In genomic region chr20:64064145-64064698, GRCh38 we compare ENCODE assay signal across 8 cellular contexts. TPM values are rescaled to one million over a fixed set of nuclear protein-coding genes. Genes with fewer than 3 reads are reported as not detected.
DNase-seq lines count a peak whose midpoint lies in the region; ATAC-seq and TF ChIP-seq lines count a peak whose summit lies in the region.

No MANE protein-coding gene starts in this region.

- intact Hi-C loops in breast epithelium (cut with DNase I; ENCODE audit: low total_unique reads), result no loop called here

- peak overlapping the region; percentile 79 to 94 (median 90) for H3K4me3 Mint-ChIP-seq in naive B cell

- H3K4me3 ChIP-seq in breast epithelium, result peak overlapping the region; percentile 89 to 100 (median 92)

- H3K9me3 ChIP-seq in breast epithelium, result no peaks in the 10 kb centered on the region

- H3K27me3 ChIP-seq in breast epithelium, result no peaks in the 10 kb centered on the region

- peak overlapping the region; percentile 84 to 93 for H3K27ac ChIP-seq in breast epithelium

- no peak for TF ChIP-seq RAD21 in Ishikawa (IDR thresholded peaks at IDR 0.05; ENCODE audit: low read depth)

- H3K27ac Mint-ChIP-seq in naive B cell, result peak overlapping the region in 4 of 6 donors; percentile 51 to 89 (median 80)

- H3K9me3 Mint-ChIP-seq in naive B cell, result no peaks in the 10 kb centered on the region

- no peaks in the 10 kb centered on the region for H3K36me3 ChIP-seq in breast epithelium

- H3K36me3 Mint-ChIP-seq in naive B cell, result no peaks in the 10 kb centered on the region

- ATAC-seq in naive B cell (ENCODE audit: low read depth in 2 of 2) (no peak), HG03565 (IDR thresholded peaks at IDR 0.05; ENCODE audit: unreplicated experiment) (no peak), HG02642 (IDR thresholded peaks at IDR 0.05; ENCODE audit: poor library complexity, unreplicated experiment) (no peak), HG03095 (IDR thresholded peaks at IDR 0.05; ENCODE audit: unreplicated experiment) (no peak)

- no peak for TF ChIP-seq EP300 in Ishikawa (IDR thresholded peaks at IDR 0.05; ENCODE audit: borderline replicate concordance)

- peaks cover 39 to 45% (median 40%) of the 10 kb centered on the region in 3 donors for H3K4me1 Mint-ChIP-seq in naive B cell

- peak; percentile 84 for DNase-seq in AG20443 (ENCODE audit: low spot score)
- no peak for DNase-seq in breast epithelium (ENCODE audit: low spot score in 2 of 2)
- DNase-seq in naive B cell, result no peak
- DNase-seq in NCI-H146 treated with DMSO at 0.1 percent for 48 hours (lab: John Stamatoyannopoulos, UW; ENCODE audit: unreplicated experiment), result no peak

- H3K4me1 ChIP-seq in breast epithelium, result peaks cover 6 to 15% of the 10 kb centered on the region in 2 donors

- H3K27me3 Mint-ChIP-seq in naive B cell, result no peaks in the 10 kb centered on the region

- no peak for TF ChIP-seq POLR2A in breast epithelium (IDR thresholded peaks at IDR 0.05)

- TF ChIP-seq CTCF in breast epithelium (IDR thresholded peaks at IDR 0.05), result no peak

TF ChIP-seq in Ishikawa, 13 proteins besides CTCF, POLR2A, EP300 and RAD21:
- 0 out of 2 replicates have a peak, but pooled peaks have one; percentile 41 for TF ChIP-seq ZBTB7A (IDR thresholded peaks at IDR 0.05; ENCODE audit: low read depth)
- TF ChIP-seq FOXM1 (IDR thresholded peaks at IDR 0.05; ENCODE audit: borderline replicate concordance, low read depth), result no peak
TF ChIP-seq in Ishikawa: peak in this region for 1.

RNA-seq across cellular contexts. Expression of gene TCEA2, which starts 1.2 kb away (rescaled TPM):
- 10 to 100 TPM; 23.9 to 39.4 (median 26.6) TPM for total RNA-seq in breast epithelium
- polyA plus RNA-seq in naive B cell (ENCODE audit: low read depth in 6 of 6), result 10 to 100 TPM; 30.2 to 51.5 (median 41.4) TPM

RNA-seq across cellular contexts. Expression of gene SOX18, which starts 14.8 kb away (rescaled TPM):
- total RNA-seq in breast epithelium, result 1 to 10 TPM; 1.8 to 8.8 (median 3.2) TPM
- not detected for polyA plus RNA-seq in naive B cell (ENCODE audit: low read depth in 6 of 6)

RNA-seq across cellular contexts. Expression of gene RGS19, which starts 15.1 kb away (rescaled TPM):
- total RNA-seq in breast epithelium, result 10 to 100 TPM; 14.7 to 22.2 (median 16.4) TPM
- polyA plus RNA-seq in naive B cell (ENCODE audit: low read depth in 6 of 6), result 100 to 1,000 TPM; 112 to 170 (median 132) TPM

RNA-seq across cellular contexts. Expression of gene OPRL1, which starts 15.7 kb away (rescaled TPM):
- total RNA-seq in breast epithelium, result 1 to 10 TPM; 1.6 to 3.4 (median 2.3) TPM
- 1 to 10 TPM in 5 of 6 donors, under 1 TPM in 1; 0.91 to 3.4 (median 2.3) TPM for polyA plus RNA-seq in naive B cell (ENCODE audit: low read depth in 6 of 6)

RNA-seq across cellular contexts. Expression of gene LKAAEAR1, which starts 20.0 kb away (rescaled TPM):
- under 1 TPM in 1 of 3 donors, not detected in 2; 0.64 TPM for total RNA-seq in breast epithelium
- under 1 TPM in 1 of 6 donors, not detected in 5; 0.47 TPM for polyA plus RNA-seq in naive B cell (ENCODE audit: low read depth in 6 of 6)
